Comparison of ENCODE assay signal across 8 cellular contexts in the genomic region with DNA sequence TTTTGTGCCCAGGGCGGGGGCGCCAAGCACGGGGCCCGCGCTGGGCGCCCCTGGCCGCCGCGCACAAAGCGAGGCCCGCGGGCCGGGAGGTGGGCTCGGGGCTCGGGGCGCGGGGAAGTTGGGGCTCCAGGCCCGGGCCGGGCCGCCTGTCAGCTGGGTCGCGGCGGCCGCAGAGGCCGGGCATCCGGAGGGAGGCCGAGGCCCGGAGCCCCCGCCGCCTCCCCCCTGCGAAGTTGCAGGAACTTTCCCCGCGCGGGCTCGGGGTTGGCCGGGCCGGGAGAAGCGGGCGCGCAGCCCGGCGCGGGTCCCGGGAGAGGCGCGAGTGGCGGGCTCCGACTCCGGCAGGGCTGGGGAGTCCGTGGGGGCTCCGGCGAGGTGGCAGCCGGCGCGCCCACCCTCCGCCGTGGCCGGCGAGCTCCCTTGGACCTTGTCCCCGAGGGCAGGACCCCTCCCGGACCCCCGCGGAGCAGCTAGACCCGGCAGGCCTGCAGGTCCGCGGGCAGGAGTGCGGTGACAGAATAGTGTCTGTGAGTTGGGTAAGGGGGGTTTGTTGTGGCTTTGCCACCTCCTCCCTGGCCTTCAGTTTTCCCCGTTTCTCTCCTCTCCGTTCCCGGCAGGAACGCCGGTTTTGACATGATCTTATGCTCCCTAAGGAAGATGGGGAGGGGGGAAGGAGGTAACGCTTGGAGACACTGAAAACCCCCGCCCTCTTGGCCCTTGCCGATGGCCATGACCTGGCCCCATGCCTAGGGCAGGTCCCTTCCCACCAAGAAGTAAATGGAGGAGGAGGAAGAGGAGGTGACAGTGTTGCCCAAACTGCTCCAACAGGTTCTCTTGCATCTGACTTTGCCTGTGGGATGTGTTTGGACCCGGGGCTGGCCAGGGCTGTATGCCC. TPM values are rescaled to one million over a fixed set of nuclear protein-coding genes. Genes with fewer than 3 reads are reported as not detected.
DNase-seq lines count a peak whose midpoint lies in the region; ATAC-seq and TF ChIP-seq lines count a peak whose summit lies in the region.

No MANE protein-coding gene starts in this region.

- H3K9me3 ChIP-seq in adipocyte (ENCODE audit: control insufficient read depth, low read length) (no peaks in the 10 kb centered on the region), right cardiac atrium (ENCODE audit: control insufficient read depth, low read length) (no peaks in the 10 kb centered on the region), gastrocnemius medialis (no peaks in the 10 kb centered on the region)

- H3K27me3 ChIP-seq in adipocyte (replicated peaks; ENCODE audit: control insufficient read depth, insufficient read depth, low read length) (no peaks in the 10 kb centered on the region), right cardiac atrium (ENCODE audit: control insufficient read depth, insufficient read depth) (no peaks in the 10 kb centered on the region), gastrocnemius medialis (no peaks in the 10 kb centered on the region)

- WGBS in right cardiac atrium = 1% methylated on average over 76 of the region's 76 CpGs

- DNase-seq in 8988T = peak; percentile 55
- no peak for DNase-seq in Jurkat, Clone E6-1 (ENCODE audit: low read depth, low spot score)
- peak; percentile 69 for DNase-seq in adipocyte (ENCODE audit: low read depth)
- peak; percentile 63 to 85 (median 83) for DNase-seq in right cardiac atrium
- no peak for DNase-seq in gastrocnemius medialis
- DNase-seq in NCI-H2196 (lab: John Stamatoyannopoulos, UW; ENCODE audit: unreplicated experiment) = no peak

- TF ChIP-seq POLR2A in gastrocnemius medialis (IDR thresholded peaks at IDR 0.05) = no peak

- H3K4me1 ChIP-seq in adipocyte (ENCODE audit: control insufficient read depth, insufficient read depth, low read length) = peaks cover 22% of the 10 kb centered on the region
- H3K4me1 ChIP-seq in right cardiac atrium (ENCODE audit: control insufficient read depth, insufficient read depth, low read length) = peaks cover 14% of the 10 kb centered on the region
- peaks cover 52 to 55% of the 10 kb centered on the region in 2 donors for H3K4me1 ChIP-seq in gastrocnemius medialis

- no peak for TF ChIP-seq CTCF in gastrocnemius medialis (IDR thresholded peaks at IDR 0.05 in 4 of 5, conservative IDR thresholded peaks at IDR 0.05 in 1 of 5)

- H3K4me3 ChIP-seq in Jurkat, Clone E6-1 (ENCODE audit: low read length) = peak overlapping the region; percentile 61
- H3K4me3 ChIP-seq in adipocyte (ENCODE audit: low read length) = peak overlapping the region; percentile 89
- peak overlapping the region; percentile 88 for H3K4me3 ChIP-seq in right cardiac atrium (ENCODE audit: low read length)
- peak overlapping the region; percentile 58 to 75 (median 70) for H3K4me3 ChIP-seq in gastrocnemius medialis

- intact Hi-C loops in right cardiac atrium (cut with DNase I) (no loop called here), gastrocnemius medialis (cut with DNase I; ENCODE audit: low total_unique reads) (no loop called here)

- peak overlapping the region; percentile 87 for H3K9ac ChIP-seq in adipocyte (ENCODE audit: low read length)

- in situ Hi-C loops in gastrocnemius medialis (cut with MboI; ENCODE audit: low sequenced_read_pairs in 4 of 4) = no loop called here

- ATAC-seq in GM18502 (IDR thresholded peaks at IDR 0.05; ENCODE audit: poor library complexity, unreplicated experiment) (peak; percentile 31), right cardiac atrium (peak; percentile 8 to 11), gastrocnemius medialis (peak; percentile 32 to 51), HG03571 (IDR thresholded peaks at IDR 0.05; ENCODE audit: unreplicated experiment) (no peak)

- no peaks in the 10 kb centered on the region for H3K36me3 ChIP-seq in adipocyte (ENCODE audit: control insufficient read depth, insufficient read depth, low read length, severe bottlenecking)
- H3K36me3 ChIP-seq in gastrocnemius medialis = no peaks in the 10 kb centered on the region

- peak overlapping the region; percentile 84 for H3K27ac ChIP-seq in right cardiac atrium (ENCODE audit: low read length)
- peak overlapping the region; percentile 76 to 85 (median 82) for H3K27ac ChIP-seq in gastrocnemius medialis

RNA-seq across cellular contexts. Expression of a gene that starts 0.9 kb away (rescaled TPM):
- polyA plus RNA-seq in Jurkat, Clone E6-1 (2012; ENCODE audit: insufficient read depth, insufficient read length) = 17.7 TPM
- total RNA-seq in right cardiac atrium (10 to 100 TPM; 31.1 to 32.4 (median 31.6) TPM), gastrocnemius medialis (10 to 100 TPM; 18.8 to 24.3 (median 21.9) TPM)
- 28.3 TPM for polyA plus RNA-seq in right cardiac atrium

Comparison
In these comparisons a context has a peak if more than half of its experiments do, and no peak if none do; other contexts are left out.
1. DNase-seq: peak in 8988T (single experiment), adipocyte (single experiment) and right cardiac atrium (3 of 3); none in Jurkat, Clone E6-1 (single experiment), gastrocnemius medialis (0 of 2) and NCI-H2196 (single experiment).
2. Peak in every context shown above with its lines, with median percentiles within 50 percentile points of each other: H3K4me3 ChIP-seq.